24 cellular contexts compared by ENCODE assay signal in the genomic region with DNA sequence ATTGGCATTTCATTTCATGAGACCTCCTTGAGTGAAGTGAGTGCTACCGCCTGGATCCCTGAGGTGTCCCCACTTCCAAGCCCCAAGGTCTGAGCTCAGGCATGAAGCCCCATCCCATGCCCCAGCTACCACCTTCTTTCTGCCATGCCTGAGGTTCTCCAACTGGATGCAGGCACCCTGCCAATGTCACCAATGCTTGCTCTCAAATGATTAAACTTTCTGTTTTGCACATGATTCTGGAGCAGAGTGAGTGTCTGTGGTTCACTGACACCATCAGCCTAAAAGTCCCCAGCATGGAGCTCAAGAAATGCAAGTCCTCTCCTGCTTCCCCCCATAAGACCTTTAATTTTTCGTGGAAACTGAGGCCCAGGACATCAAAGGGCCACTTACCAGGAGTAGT. TPM values are rescaled to one million over a fixed set of nuclear protein-coding genes. Genes with fewer than 3 reads are reported as not detected.
A peak's percentile ranks its signal among the peaks of the same experiment; 100 is the strongest.
DNase-seq lines count a peak whose midpoint lies in the region; ATAC-seq, FAIRE-seq and TF ChIP-seq lines count a peak whose summit lies in the region.
"Had no signal": no experiment of that assay in that cellular context is flagged by ENCODE, and none has a peak within 500 bp of the region (broad histone marks: within the 10 kb centered on the region; RNA-seq: fewer than 3 reads in every experiment).

No MANE protein-coding gene starts in this region.

- H3K9me3 ChIP-seq in liver (ENCODE audit: control insufficient read depth in 4 of 4, low read length in 3 of 4) (no peaks in the 10 kb centered on the region), HepG2 (ENCODE audit: low read length) (no peaks in the 10 kb centered on the region), neuronal stem cell (replicated peaks in 1 of 2; ENCODE audit: control insufficient read depth in 2 of 2, insufficient read depth in 1 of 2, low read depth in 1 of 2, low read length in 2 of 2) (no peaks in the 10 kb centered on the region)

- peaks cover 44% of the 10 kb centered on the region for H3K27me3 Mint-ChIP-seq in type B pancreatic cell

- H3K4me1 Mint-ChIP-seq in type B pancreatic cell (ENCODE audit: unreplicated experiment): no peaks in the 10 kb centered on the region

- no peak overlapping the region for H4K91ac ChIP-seq in neuronal stem cell (ENCODE audit: low read depth, low read length, poor library complexity)

- H3K18ac ChIP-seq in neuronal stem cell (ENCODE audit: low read length): no peak overlapping the region

- TF ChIP-seq CTCF in liver (IDR thresholded peaks at IDR 0.05; ENCODE audit: low read depth, low read length, missing input control) (no peak), HepG2 (CRISPR knock-in tag; IDR thresholded peaks at IDR 0.05) (no peak), type B pancreatic cell (conservative IDR thresholded peaks at IDR 0.05) (no peak), GM20000 (IDR thresholded peaks at IDR 0.05; ENCODE audit: extremely low read depth, missing control alignments) (no peak)

- H3K9ac ChIP-seq in liver (ENCODE audit: low read depth in 1 of 2, low read length in 2 of 2): no peak overlapping the region
- H3K9ac ChIP-seq in HepG2 (ENCODE audit: insufficient read depth, low read depth, low read length): no peak overlapping the region
- H3K9ac ChIP-seq in neuronal stem cell (ENCODE audit: low read depth, low read length, poor library complexity): no peak overlapping the region
- H3K9ac ChIP-seq: BLaER1 had no signal

- TF ChIP-seq POLR2A in HepG2 (IDR thresholded peaks at IDR 0.05; ENCODE audit: insufficient read depth in 1 of 2, low read depth in 2 of 2, low read length in 2 of 2): no peak

- no peak for TF ChIP-seq RAD21 in liver (IDR thresholded peaks at IDR 0.05)
- TF ChIP-seq RAD21 in HepG2 (CRISPR knock-in tag; IDR thresholded peaks at IDR 0.05): no peak

- no peak overlapping the region for H3K27ac Mint-ChIP-seq in type B pancreatic cell
- H3K27ac Mint-ChIP-seq: CD14-positive monocyte, HFFc6 had no signal

- WGBS in liver: 69% methylated on average over 2 of the region's 2 CpGs
- 46% methylated on average over 2 of the region's 2 CpGs for WGBS in HepG2 (ENCODE audit: low lambda C conversion rate)
- no CpG with 5 or more reads among the region's 2 CpGs for WGBS in neuronal stem cell (ENCODE audit: extremely low coverage in 2 of 2, insufficient read length in 2 of 2, insufficient replicate concordance in 1 of 2), 2 donors

- FAIRE-seq in HepG2 (lab: Jason Lieb, UNC): no peak
- FAIRE-seq: GM12892, GM18507, HTR-8/SVneo had no signal

- no peaks in the 10 kb centered on the region for H3K36me3 Mint-ChIP-seq in type B pancreatic cell
- H3K36me3 Mint-ChIP-seq: CD14-positive monocyte had no signal

- no peak overlapping the region for H4K8ac ChIP-seq in neuronal stem cell (ENCODE audit: low read depth, low read length)

- no peak overlapping the region for H2BK15ac ChIP-seq in neuronal stem cell (ENCODE audit: low read length)

- H3K36me3 ChIP-seq in liver (ENCODE audit: control insufficient read depth in 4 of 4, insufficient read depth in 3 of 4, low read depth in 1 of 4, low read length in 3 of 4) (no peaks in the 10 kb centered on the region), HepG2 (replicated peaks in 1 of 2; ENCODE audit: control insufficient read depth in 1 of 2, insufficient read depth in 2 of 2, low read length in 2 of 2) (no peaks in the 10 kb centered on the region), neuronal stem cell (replicated peaks in 1 of 2; ENCODE audit: control insufficient read depth in 2 of 2, insufficient read depth in 2 of 2, low read length in 2 of 2) (no peaks in the 10 kb centered on the region)
- H3K36me3 ChIP-seq: BLaER1 had no signal

- H3K4me1 ChIP-seq in liver (ENCODE audit: control insufficient read depth in 4 of 4, insufficient read depth in 4 of 4, low read length in 3 of 4) (peaks cover 8 to 35% (median 25%) of the 10 kb centered on the region in 4 donors), HepG2 (ENCODE audit: insufficient read depth, low read length) (peaks cover 25% of the 10 kb centered on the region), neuronal stem cell (ENCODE audit: control insufficient read depth in 2 of 2, insufficient read depth in 1 of 2, low read depth in 1 of 2, low read length in 2 of 2) (peaks cover 0 to 2% of the 10 kb centered on the region in 2 donors)
- H3K4me1 ChIP-seq: BLaER1 had no signal

- no peak overlapping the region for H2BK120ac ChIP-seq in neuronal stem cell (ENCODE audit: low read depth, low read length)

- H3K4ac ChIP-seq in neuronal stem cell (ENCODE audit: low read length): no peak overlapping the region

- POLR2A ChIA-PET in HepG2 (lab: Yijun Ruan, JAX): no interaction called here

- CTCF ChIA-PET in HepG2 (lab: Yijun Ruan, JAX; ENCODE audit: low intra/inter-chr PET ratio, low total read pairs): no interaction called here

- no peak for ATAC-seq in HepG2
- ATAC-seq in HG03108 (IDR thresholded peaks at IDR 0.05; ENCODE audit: unreplicated experiment): no peak
- ATAC-seq in GM19023 (IDR thresholded peaks at IDR 0.05; ENCODE audit: unreplicated experiment): no peak
- ATAC-seq: HCT116 had no signal

- no peak overlapping the region for H3K23ac ChIP-seq in neuronal stem cell (ENCODE audit: low read depth, low read length, poor library complexity)

- H3K4me3 Mint-ChIP-seq in type B pancreatic cell: no peak overlapping the region
- H3K4me3 Mint-ChIP-seq: CD14-positive monocyte, HFFc6 had no signal

- in situ Hi-C loops in HepG2 (cut with HindIII; ENCODE audit: extremely low pct_ligation_motif_present, low pct_unique_long_range_greater_than_20kb): no loop called here

- H3K9me3 Mint-ChIP-seq in type B pancreatic cell: peaks cover 5% of the 10 kb centered on the region
- H3K9me3 Mint-ChIP-seq: HFFc6 had no signal

- H3K14ac ChIP-seq in neuronal stem cell (ENCODE audit: low read length): no peak overlapping the region

- H2AK5ac ChIP-seq in neuronal stem cell (ENCODE audit: low read depth, low read length): peak overlapping the region; percentile 65

- no peak overlapping the region for H2BK12ac ChIP-seq in neuronal stem cell (ENCODE audit: low read length)

- H3K79me1 ChIP-seq in neuronal stem cell (ENCODE audit: low read depth, low read length): no peaks in the 10 kb centered on the region

- H3K27me3 ChIP-seq in liver (ENCODE audit: control insufficient read depth in 4 of 4, insufficient read depth in 4 of 4, low read length in 3 of 4) (no peaks in the 10 kb centered on the region), HepG2 (ENCODE audit: control insufficient read depth in 1 of 2, insufficient read depth in 2 of 2, low read length in 2 of 2) (peaks cover 0 to 17% of the 10 kb centered on the region in 2 experiments; a peak in 1 of 5 replicates), neuronal stem cell (ENCODE audit: control insufficient read depth in 3 of 3, insufficient read depth in 3 of 3, low read depth in 1 of 3, low read length in 3 of 3) (no peaks in the 10 kb centered on the region)
- H3K27me3 ChIP-seq: BLaER1 had no signal

- no peak overlapping the region for H3K4me2 ChIP-seq in HepG2 (ENCODE audit: low read depth, low read length)
- no peak overlapping the region for H3K4me2 ChIP-seq in neuronal stem cell (ENCODE audit: insufficient read depth, low read length, poor library complexity, severe bottlenecking)
- H3K4me2 ChIP-seq: BLaER1 had no signal

- DNase-seq in HepG2 (ENCODE audit: low spot score) (no peak), neuronal stem cell (ENCODE audit: low spot score) (no peak), type B pancreatic cell (ENCODE audit: extremely low spot score, unreplicated experiment) (peak; percentile 63), GM20000 (ENCODE audit: low spot score) (no peak)
- DNase-seq: 8988T; CD4-positive, alpha-beta memory T cell; DMS153; DMS79; GDM1; GOT3; H7; HFFc6 had no signal

- no peak overlapping the region for H3K4me3 ChIP-seq in liver (ENCODE audit: low read depth in 1 of 3, low read length in 3 of 3)
- H3K4me3 ChIP-seq in HepG2 (replicated peaks in 1 of 3; ENCODE audit: insufficient read depth in 1 of 3, low read depth in 2 of 3, low read length in 3 of 3): no peak overlapping the region
- no peak overlapping the region for H3K4me3 ChIP-seq in neuronal stem cell (ENCODE audit: low read length in 2 of 2)
- H3K4me3 ChIP-seq: BLaER1 had no signal

- peak overlapping the region; percentile 26 to 36 for H3K27ac ChIP-seq in liver (ENCODE audit: low read depth in 1 of 2, low read length in 2 of 2)
- no peak overlapping the region for H3K27ac ChIP-seq in HepG2 (ENCODE audit: extremely low read length, insufficient read depth, low read length)
- H3K27ac ChIP-seq in neuronal stem cell (replicated peaks; ENCODE audit: low read length): no peak overlapping the region
- H3K27ac ChIP-seq: BLaER1 had no signal

- no peak for TF ChIP-seq EP300 in HepG2 (IDR thresholded peaks at IDR 0.05; ENCODE audit: low read depth in 2 of 2, low read length in 2 of 2)
- no peak for TF ChIP-seq EP300 in HepG2 (CRISPR knock-in tag; IDR thresholded peaks at IDR 0.05; ENCODE audit: borderline replicate concordance)

- H2BK5ac ChIP-seq in neuronal stem cell (ENCODE audit: low read length): no peak overlapping the region

- no peaks in the 10 kb centered on the region for H4K20me1 ChIP-seq in HepG2 (ENCODE audit: insufficient read depth, low read length)
- H4K20me1 ChIP-seq: BLaER1 had no signal

- BruUV-seq in HepG2 (replicated peaks; lab: Mats Ljungman, UMichigan): no TSS peak

- intact Hi-C loops in HepG2 (cut with micrococcal nuclease; ENCODE audit: unreplicated experiment): no loop called here

- no peaks in the 10 kb centered on the region for H3K79me2 ChIP-seq in HepG2 (ENCODE audit: insufficient read depth, low read length)

- H2AFZ ChIP-seq in HepG2 (ENCODE audit: low read length): no peak overlapping the region
- H2AFZ ChIP-seq in neuronal stem cell (ENCODE audit: low read length): no peak overlapping the region

RNA-seq across cellular contexts. Expression of a gene that starts 43.7 kb away (rescaled TPM):
- total RNA-seq in liver (not detected), HepG2 (2016; rRNA removed; fragmentation: Illumina TruSeq; extraction: Trizol) (not detected in 2 replicates), type B pancreatic cell (ENCODE audit: low replicate concordance) (not detected in 2 replicates)
- polyA plus RNA-seq in liver (not detected), HepG2 (2011; rRNA removed) (not detected in 2 replicates)
- total RNA-seq in HepG2 (2016; cell fraction: cytosol; rRNA removed; fragmentation: Illumina TruSeq; extraction: Trizol; ENCODE audit: low read depth): not detected in 2 replicates
- not detected in 2 replicates for total RNA-seq in HepG2 (2016; cell fraction: insoluble cytoplasmic fraction; rRNA removed; fragmentation: Illumina TruSeq; extraction: Trizol)
- not detected in 2 replicates for total RNA-seq in HepG2 (2016; cell fraction: membrane; rRNA removed; fragmentation: Illumina TruSeq; extraction: Trizol)
- not detected in 2 replicates for total RNA-seq in HepG2 (2016; cell fraction: nucleus; rRNA removed; fragmentation: Illumina TruSeq; extraction: Trizol)
- polyA plus RNA-seq in HepG2 (2011; cell fraction: cytosol; rRNA removed): not detected in 2 replicates
- not detected in 2 replicates for polyA plus RNA-seq in HepG2 (2011; cell fraction: nucleus; rRNA removed)
- not detected in 2 replicates for polyA plus RNA-seq in HepG2 (2012)
- polyA plus RNA-seq in HepG2 (2016; cell fraction: cytosol; fragmentation: Illumina TruSeq; extraction: Trizol; ENCODE audit: low read depth): not detected in 2 replicates
- not detected in 2 replicates for polyA plus RNA-seq in HepG2 (2016; cell fraction: insoluble cytoplasmic fraction; fragmentation: Illumina TruSeq; extraction: Trizol; ENCODE audit: low read depth)
- polyA plus RNA-seq in HepG2 (2016; cell fraction: membrane; fragmentation: Illumina TruSeq; extraction: Trizol; ENCODE audit: low read depth): not detected in 2 replicates
- not detected in 2 replicates for polyA plus RNA-seq in HepG2 (2016; cell fraction: nucleus; fragmentation: Illumina TruSeq; extraction: Trizol; ENCODE audit: insufficient read depth, low read depth)
- polyA minus RNA-seq in HepG2 (2011; rRNA and poly(A)+ RNA removed; ENCODE audit: low replicate concordance): not detected in 2 replicates
- polyA minus RNA-seq in HepG2 (2011; cell fraction: cytosol; rRNA and poly(A)+ RNA removed): not detected in 2 replicates
- polyA minus RNA-seq in HepG2 (2011; cell fraction: nucleus; rRNA and poly(A)+ RNA removed): not detected in 2 replicates
- not detected for polyA plus RNA-seq in neuronal stem cell (2013, experiment 1 of 2)
- polyA plus RNA-seq in neuronal stem cell (2013, experiment 2 of 2): not detected
- total RNA-seq: A673; CD4-positive, alpha-beta memory T cell; Daoy; H7; HFFc6 had no signal
- polyA plus RNA-seq: AG04450; CD14-positive monocyte; CD4-positive, alpha-beta memory T cell had no signal

RNA-seq across cellular contexts. Expression of a gene that starts 44.8 kb away (rescaled TPM):
- not detected for total RNA-seq in liver
- polyA plus RNA-seq in liver: under 1 TPM in 1 of 2 donors, not detected in 1; 0.16 TPM
- total RNA-seq in HepG2 (2016; rRNA removed; fragmentation: Illumina TruSeq; extraction: Trizol): not detected in 2 replicates
- total RNA-seq in HepG2 (2016; cell fraction: cytosol; rRNA removed; fragmentation: Illumina TruSeq; extraction: Trizol; ENCODE audit: low read depth): not detected in 2 replicates
- not detected in 2 replicates for total RNA-seq in HepG2 (2016; cell fraction: insoluble cytoplasmic fraction; rRNA removed; fragmentation: Illumina TruSeq; extraction: Trizol)
- total RNA-seq in HepG2 (2016; cell fraction: membrane; rRNA removed; fragmentation: Illumina TruSeq; extraction: Trizol): not detected in 2 replicates
- total RNA-seq in HepG2 (2016; cell fraction: nucleus; rRNA removed; fragmentation: Illumina TruSeq; extraction: Trizol): not detected in 2 replicates
- polyA plus RNA-seq in HepG2 (2011; rRNA removed): 0.09 and 0.13 TPM in 2 replicates
- 0.06 and 0.07 TPM in 2 replicates for polyA plus RNA-seq in HepG2 (2011; cell fraction: cytosol; rRNA removed)
- polyA plus RNA-seq in HepG2 (2011; cell fraction: nucleus; rRNA removed): 0.32 and 0.36 TPM in 2 replicates
- polyA plus RNA-seq in HepG2 (2012): not detected in 2 replicates
- polyA plus RNA-seq in HepG2 (2016; cell fraction: cytosol; fragmentation: Illumina TruSeq; extraction: Trizol; ENCODE audit: low read depth): not detected in 2 replicates
- polyA plus RNA-seq in HepG2 (2016; cell fraction: insoluble cytoplasmic fraction; fragmentation: Illumina TruSeq; extraction: Trizol; ENCODE audit: low read depth): not detected in 2 replicates
- polyA plus RNA-seq in HepG2 (2016; cell fraction: membrane; fragmentation: Illumina TruSeq; extraction: Trizol; ENCODE audit: low read depth): not detected in 2 replicates
- polyA plus RNA-seq in HepG2 (2016; cell fraction: nucleus; fragmentation: Illumina TruSeq; extraction: Trizol; ENCODE audit: insufficient read depth, low read depth): not detected in 2 replicates
- not detected in 2 replicates for polyA minus RNA-seq in HepG2 (2011; rRNA and poly(A)+ RNA removed; ENCODE audit: low replicate concordance)
- polyA minus RNA-seq in HepG2 (2011; cell fraction: cytosol; rRNA and poly(A)+ RNA removed): not detected in 2 replicates
- not detected in 2 replicates for polyA minus RNA-seq in HepG2 (2011; cell fraction: nucleus; rRNA and poly(A)+ RNA removed)
- not detected for polyA plus RNA-seq in neuronal stem cell (2013, experiment 1 of 2)
- not detected for polyA plus RNA-seq in neuronal stem cell (2013, experiment 2 of 2)
- not detected in 2 replicates for total RNA-seq in type B pancreatic cell (ENCODE audit: low replicate concordance)
- total RNA-seq: A673; CD4-positive, alpha-beta memory T cell; Daoy; H7; HFFc6 had no signal
- polyA plus RNA-seq: AG04450; CD14-positive monocyte; CD4-positive, alpha-beta memory T cell had no signal

Comparison
In these comparisons a context has a peak if more than half of its experiments do, and no peak if none do; other contexts are left out.
1. H3K27ac ChIP-seq: peak in liver (2 of 2); none in HepG2 (single experiment) and neuronal stem cell (single experiment).